ENCODE assay signal across 35 cellular contexts in the genomic region with DNA sequence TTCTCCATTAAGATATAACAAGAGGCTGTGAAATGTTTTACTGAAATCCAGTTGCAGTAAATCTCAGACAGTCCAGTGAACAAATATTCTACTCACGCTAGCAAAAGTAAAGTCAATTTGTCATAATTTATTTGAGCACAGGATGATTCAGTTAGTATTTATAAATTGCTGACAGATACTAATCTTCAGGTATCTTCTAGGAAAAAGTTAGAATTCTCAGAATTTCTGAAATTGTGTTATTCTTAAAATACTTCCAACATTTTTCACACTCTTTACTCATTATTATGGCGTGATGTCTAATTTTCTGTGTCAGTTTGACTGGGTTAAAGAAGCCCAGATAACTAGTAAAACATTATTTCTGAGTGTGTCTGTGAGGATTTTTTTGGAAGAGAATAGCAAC.
"Had no signal": no experiment of that assay in that cellular context is flagged by ENCODE, and none has a peak within 500 bp of the region (broad histone marks: within the 10 kb centered on the region; RNA-seq: fewer than 3 reads in every experiment).

No MANE protein-coding gene starts in this region.

- DNase-seq: Karpas-422, Kasumi-1, MG63, MM.1S, MV-4-11, NCI-H1048, NCI-H1092, NCI-H1092 treated with DMSO at 0.1 percent for 48 hours, NCI-H1105, NCI-H1105 treated with DMSO at 0.1 percent for 48 hours, NCI-H1417, NCI-H1417 treated with DMSO at 0.1 percent for 48 hours, NCI-H1436, NCI-H1436 treated with DMSO at 0.1 percent for 48 hours, NCI-H146, NCI-H1694, NCI-H1694 treated with DMSO at 0.1 percent for 48 hours, NCI-H187, NCI-H187 treated with DMSO at 0.1 percent for 48 hours, NCI-H1930, NCI-H2029, NCI-H2029 treated with DMSO at 0.1 percent for 48 hours, NCI-H2081, NCI-H2081 treated with DMSO at 0.1 percent for 48 hours, NCI-H2107, NCI-H2171, NCI-H2171 treated with DMSO at 0.1 percent for 48 hours, NCI-H2227 treated with DMSO at 0.1 percent for 48 hours, NCI-H226, NCI-H345, NCI-H446, NCI-H446 treated with DMSO at 0.1 percent for 48 hours, NCI-H510A, NCI-H510A treated with DMSO at 0.1 percent for 48 hours, NCI-H524 had no signal

- H3K27me3 ChIP-seq: MG63 had no signal

- H3K9me3 ChIP-seq: MG63 had no signal

- H3K36me3 ChIP-seq: MG63 had no signal

- H3K4me3 ChIP-seq: MG63 had no signal
